In genomic region chr11:109015283-109015682, GRCh38 we compare ENCODE assay signal across 21 cellular contexts.
A peak's percentile ranks its signal among the peaks of the same experiment; 100 is the strongest.
DNase-seq lines count a peak whose midpoint lies in the region; ATAC-seq and TF ChIP-seq lines count a peak whose summit lies in the region.
"Had no signal": no experiment of that assay in that cellular context is flagged by ENCODE, and none has a peak within 500 bp of the region (broad histone marks: within the 10 kb centered on the region; RNA-seq: fewer than 3 reads in every experiment).

No MANE protein-coding gene starts in this region.

- H3K4ac ChIP-seq in mesendoderm (ENCODE audit: low read depth, low read length) = no peak overlapping the region

- H2AK5ac ChIP-seq in mesendoderm (ENCODE audit: low read length) = no peak overlapping the region

- no peak overlapping the region for H3K4me3 Mint-ChIP-seq in activated CD8-positive, alpha-beta T cell treated with anti-CD3 and anti-CD28 coated beads, Interleukin-2, amount 10 ng/mL, durations not matched to agents 7 days and 5 days
- H3K4me3 Mint-ChIP-seq: activated naive CD8-positive, alpha-beta T cell; activated T-cell treated with anti-CD3 and anti-CD28 coated beads, Interleukin-2, amount 50 U/mL, for 4 hours; naive thymus-derived CD8-positive, alpha-beta T cell had no signal

- in situ Hi-C loops in brain microvascular endothelial cell (cut with HindIII; ENCODE audit: low pct_ligation_motif_present, low sequenced_read_pairs) = no loop called here

- H3K4me2 ChIP-seq in PC-3 (ENCODE audit: low read length) (peak overlapping the region; percentile 36; the same call in 1 of the 2 replicates), mesendoderm (ENCODE audit: low read length) (no peak overlapping the region)

- H3K27ac ChIP-seq in PC-3 (ENCODE audit: low read length) (peak overlapping the region; percentile 27), brain microvascular endothelial cell (no peak overlapping the region), ovary (no peak overlapping the region), mesendoderm (ENCODE audit: low read depth, low read length) (no peak overlapping the region)
- H3K27ac ChIP-seq: lower lobe of right lung had no signal

- peak overlapping the region; percentile 28 for H2AFZ ChIP-seq in PC-3 (ENCODE audit: low read length)

- H2BK15ac ChIP-seq in mesendoderm (replicated peaks; ENCODE audit: low read depth) = no peak overlapping the region

- intact Hi-C loops in PC-3 (cut with micrococcal nuclease) (loop anchor here (2.0 kb wide), 1 partner anchor 142 kb away; no protein-coding TSS in a partner anchor), ovary (cut with DNase I) (no loop called here)

- H4K20me1 ChIP-seq in PC-3 (ENCODE audit: low read length) = no peaks in the 10 kb centered on the region

- BruUV-seq in PC-3 (replicated peaks; lab: Mats Ljungman, UMichigan) = no TSS peak

- TF ChIP-seq CTCF in AG04449 (IDR thresholded peaks at IDR 0.05; ENCODE audit: insufficient read depth, low read length, missing control alignments) (no peak), PC-3 (conservative IDR thresholded peaks at IDR 0.05; ENCODE audit: low read depth, low read length) (no peak), brain microvascular endothelial cell (IDR thresholded peaks at IDR 0.05; ENCODE audit: low read depth, low read length, missing control alignments) (no peak), ovary (IDR thresholded peaks at IDR 0.05) (no peak)

- CTCF ChIA-PET in AG04449 (lab: Yijun Ruan, JAX) = no interaction called here
- CTCF ChIA-PET in PC-3 (lab: Charles Lee) = no interaction called here
- CTCF ChIA-PET in activated CD8-positive, alpha-beta T cell treated with anti-CD3 and anti-CD28 coated beads, Interleukin-2, amount 10 ng/mL, durations not matched to agents 7 days and 5 days (lab: Charles Lee) = no interaction called here

- H3K9me3 Mint-ChIP-seq in activated CD8-positive, alpha-beta T cell treated with anti-CD3 and anti-CD28 coated beads, Interleukin-2, amount 10 ng/mL, durations not matched to agents 7 days and 5 days (ENCODE audit: insufficient read depth) = no peaks in the 10 kb centered on the region
- H3K9me3 Mint-ChIP-seq: activated T-cell treated with anti-CD3 and anti-CD28 coated beads, Interleukin-2, amount 50 U/mL, for 4 hours; naive thymus-derived CD8-positive, alpha-beta T cell had no signal

- H2BK5ac ChIP-seq in mesendoderm (ENCODE audit: low read length) = no peak overlapping the region

- no peak overlapping the region for H4K5ac ChIP-seq in mesendoderm (ENCODE audit: low read length)

- H3K18ac ChIP-seq in mesendoderm (ENCODE audit: low read length) = no peak overlapping the region

- H3K4me1 Mint-ChIP-seq in activated CD8-positive, alpha-beta T cell treated with anti-CD3 and anti-CD28 coated beads, Interleukin-2, amount 10 ng/mL, durations not matched to agents 7 days and 5 days (ENCODE audit: low read depth) = no peaks in the 10 kb centered on the region
- H3K4me1 Mint-ChIP-seq: naive thymus-derived CD8-positive, alpha-beta T cell had no signal

- H3K36me3 Mint-ChIP-seq in activated CD8-positive, alpha-beta T cell treated with anti-CD3 and anti-CD28 coated beads, Interleukin-2, amount 10 ng/mL, durations not matched to agents 7 days and 5 days (ENCODE audit: low read depth) = no peaks in the 10 kb centered on the region
- H3K36me3 Mint-ChIP-seq: activated naive CD8-positive, alpha-beta T cell; naive thymus-derived CD8-positive, alpha-beta T cell had no signal

- no peak overlapping the region for H2BK120ac ChIP-seq in mesendoderm (ENCODE audit: low read depth, low read length)

- 83 to 84% (median 84%) methylated on average over 5 of the region's 5 CpGs for WGBS in ovary, 3 donors
- 100% methylated on average over 3 of the region's 5 CpGs for WGBS in mesendoderm (ENCODE audit: extremely low coverage, insufficient coverage, low lambda C conversion rate)

- peak; percentile 91 for ATAC-seq in PC-3
- ATAC-seq in GM18511 (IDR thresholded peaks at IDR 0.05; ENCODE audit: unreplicated experiment) = no peak
- ATAC-seq in activated CD8-positive, alpha-beta T cell treated with anti-CD3 and anti-CD28 coated beads, Interleukin-2, amount 10 ng/mL, durations not matched to agents 7 days and 5 days = no peak
- ATAC-seq: activated T-cell treated with anti-CD3 and anti-CD28 coated beads, Interleukin-2, amount 50 U/mL, for 4 hours; lower lobe of right lung; naive thymus-derived CD8-positive, alpha-beta T cell had no signal

- no peak overlapping the region for H3K23ac ChIP-seq in mesendoderm (ENCODE audit: low read length)

- H3K36me3 ChIP-seq in PC-3 (ENCODE audit: low read depth, low read length) (no peaks in the 10 kb centered on the region), brain microvascular endothelial cell (replicated peaks) (no peaks in the 10 kb centered on the region), ovary (no peaks in the 10 kb centered on the region), mesendoderm (ENCODE audit: control insufficient read depth, insufficient read depth, low read length) (no peaks in the 10 kb centered on the region)
- H3K36me3 ChIP-seq: HAP-1, lower lobe of right lung had no signal

- peaks cover 9% of the 10 kb centered on the region; the same call in 1 of the 2 replicates for H3K9me2 ChIP-seq in PC-3 (replicated peaks; ENCODE audit: low read length)

- peak; percentile 29 for DNase-seq in AG04449 (ENCODE audit: low read depth, low spot score)
- DNase-seq in PC-3 = peak; percentile 91
- peak; percentile 70 for DNase-seq in brain microvascular endothelial cell
- DNase-seq in hepatic stellate cell (ENCODE audit: low spot score) = peak; percentile 16
- no peak for DNase-seq in activated CD8-positive, alpha-beta T cell treated with anti-CD3 and anti-CD28 coated beads, Interleukin-2, amount 10 ng/mL, durations not matched to agents 7 days and 5 days
- no peak for DNase-seq in ovary
- DNase-seq in mesendoderm = no peak
- DNase-seq: activated CD4-positive, alpha-beta T cell treated with anti-CD3 and anti-CD28 coated beads, Interleukin-2, amount 50 U/mL, for 48 hours; activated T-cell treated with anti-CD3 and anti-CD28 coated beads, Interleukin-2, amount 50 U/mL, for 4 hours; cerebellar nuclear complex; COR-L47; GF-D8; lower lobe of right lung; naive thymus-derived CD8-positive, alpha-beta T cell; NCI-H187; NCI-H526 treated with DMSO at 0.1 percent for 48 hours; OCI-M1; SW 1271 had no signal

- TF ChIP-seq POLR2A in ovary (IDR thresholded peaks at IDR 0.05) = no peak

- H3K9me3 ChIP-seq in PC-3 (ENCODE audit: low read length) (no peaks in the 10 kb centered on the region), ovary (no peaks in the 10 kb centered on the region)
- H3K9me3 ChIP-seq: HAP-1, lower lobe of right lung had no signal

- no peak overlapping the region for H3K56ac ChIP-seq in mesendoderm (ENCODE audit: low read length)

- no peaks in the 10 kb centered on the region for H3K27me3 ChIP-seq in PC-3 (ENCODE audit: low read length)
- H3K27me3 ChIP-seq in brain microvascular endothelial cell (replicated peaks) = no peaks in the 10 kb centered on the region
- no peaks in the 10 kb centered on the region for H3K27me3 ChIP-seq in ovary
- no peaks in the 10 kb centered on the region for H3K27me3 ChIP-seq in mesendoderm (ENCODE audit: insufficient read depth, low read length, poor library complexity)

- TF ChIP-seq EP300 in ovary (IDR thresholded peaks at IDR 0.05) = no peak

- no peak overlapping the region for H3K27ac Mint-ChIP-seq in activated CD8-positive, alpha-beta T cell treated with anti-CD3 and anti-CD28 coated beads, Interleukin-2, amount 10 ng/mL, durations not matched to agents 7 days and 5 days
- H3K27ac Mint-ChIP-seq: activated naive CD8-positive, alpha-beta T cell; naive thymus-derived CD8-positive, alpha-beta T cell had no signal

- no peak overlapping the region for H4K8ac ChIP-seq in mesendoderm (ENCODE audit: low read depth, low read length)

- no peaks in the 10 kb centered on the region for H3F3A ChIP-seq in PC-3 (ENCODE audit: low read length, unreplicated experiment)

- no peak overlapping the region for H3K9ac ChIP-seq in PC-3 (ENCODE audit: low read length)
- H3K9ac ChIP-seq in mesendoderm (ENCODE audit: low read length) = no peak overlapping the region

- H3K79me1 ChIP-seq in mesendoderm (ENCODE audit: low read length) = no peaks in the 10 kb centered on the region

- H3K4me1 ChIP-seq in PC-3 (ENCODE audit: insufficient read depth, low read length) (peaks cover 17% of the 10 kb centered on the region), ovary (ENCODE audit: insufficient read depth) (no peaks in the 10 kb centered on the region), mesendoderm (ENCODE audit: control insufficient read depth, low read depth, low read length) (peaks cover 3% of the 10 kb centered on the region)
- H3K4me1 ChIP-seq: HAP-1, lower lobe of right lung had no signal

- POLR2A ChIA-PET in AG04449 (lab: Yijun Ruan, JAX) = no interaction called here
- POLR2A ChIA-PET in PC-3 (lab: Charles Lee; ENCODE audit: unreplicated experiment) = no interaction called here
- POLR2A ChIA-PET in activated CD8-positive, alpha-beta T cell treated with anti-CD3 and anti-CD28 coated beads, Interleukin-2, amount 10 ng/mL, durations not matched to agents 7 days and 5 days (lab: Charles Lee) = no interaction called here

- H3K79me2 ChIP-seq in PC-3 (ENCODE audit: low read length) (no peaks in the 10 kb centered on the region), mesendoderm (ENCODE audit: control insufficient read depth, insufficient read depth, low read length) (no peaks in the 10 kb centered on the region)

- H3K4me3 ChIP-seq in AG04449 (ENCODE audit: low read depth, low read length) (no peak overlapping the region), PC-3 (ENCODE audit: low read length) (no peak overlapping the region), brain microvascular endothelial cell (ENCODE audit: low read depth, low read length) (no peak overlapping the region), ovary (no peak overlapping the region), mesendoderm (ENCODE audit: low read length) (no peak overlapping the region)
- H3K4me3 ChIP-seq: HAP-1, lower lobe of right lung had no signal

- H3K27me3 Mint-ChIP-seq in activated CD8-positive, alpha-beta T cell treated with anti-CD3 and anti-CD28 coated beads, Interleukin-2, amount 10 ng/mL, durations not matched to agents 7 days and 5 days (ENCODE audit: low read depth) = no peaks in the 10 kb centered on the region
- H3K27me3 Mint-ChIP-seq: activated naive CD8-positive, alpha-beta T cell had no signal

Comparison
In these comparisons a context has a peak if more than half of its experiments do, and no peak if none do; other contexts are left out.
1. DNase-seq: peak in AG04449 (single experiment), PC-3 (single experiment), brain microvascular endothelial cell (single experiment) and hepatic stellate cell (single experiment); none in activated CD8-positive, alpha-beta T cell treated with anti-CD3 and anti-CD28 coated beads, Interleukin-2, amount 10 ng/mL, durations not matched to agents 7 days and 5 days (single experiment), ovary (0 of 5) and mesendoderm (single experiment).